Comparison of ENCODE assay signal across 23 cellular contexts in the genomic region with DNA sequence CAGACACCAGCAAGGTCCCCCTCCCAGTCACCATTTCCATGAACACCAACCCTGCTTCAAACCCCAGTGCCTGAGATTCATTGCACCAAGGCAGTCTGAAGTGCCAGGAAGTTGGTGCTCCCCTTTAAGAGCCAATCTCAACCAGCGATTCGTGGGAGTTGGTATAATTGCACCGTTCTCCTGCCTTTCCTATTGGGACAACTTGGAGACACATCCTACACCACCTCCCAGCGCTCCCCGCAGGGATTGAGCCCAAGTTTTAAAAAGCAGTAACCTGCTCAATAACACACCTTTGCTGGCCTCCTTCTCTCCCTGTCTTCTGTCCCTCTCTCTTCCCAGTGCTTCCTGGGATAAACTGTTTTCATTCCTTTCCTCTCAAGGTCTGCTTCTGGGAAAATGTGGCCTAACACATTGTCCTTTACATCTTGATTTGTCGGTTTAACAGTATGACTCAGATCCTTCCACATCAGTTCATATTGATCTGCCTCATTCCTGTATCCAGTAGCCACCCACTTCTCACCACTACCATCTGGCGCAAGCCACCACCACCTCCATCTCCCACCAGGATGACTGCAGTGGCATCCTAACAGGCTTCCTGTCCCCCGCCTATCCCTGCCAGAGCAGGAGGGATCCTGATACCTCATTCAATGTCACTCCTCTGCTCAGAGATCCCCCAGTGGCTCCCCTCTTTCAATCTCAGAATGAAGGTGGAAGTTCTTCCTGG. TPM values are rescaled to one million over a fixed set of nuclear protein-coding genes. Genes with fewer than 3 reads are reported as not detected.
"Had no signal": no experiment of that assay in that cellular context is flagged by ENCODE, and none has a peak within 500 bp of the region (broad histone marks: within the 10 kb centered on the region; RNA-seq: fewer than 3 reads in every experiment).

No MANE protein-coding gene starts in this region.

- H3K27ac Mint-ChIP-seq: endodermal cell; stimulated activated memory B cell treated with anti-CD40 and anti-IgM and Interleukin-4, amounts not matched to agents 10 μg/mL and 1 μg/mL and 100 μg/mL, for 72 hours had no signal

- H3K27me3 ChIP-seq: sigmoid colon, uterus had no signal

- H3K27ac ChIP-seq: coronary artery, heart right ventricle, lower lobe of right lung, sigmoid colon, stomach, transverse colon, uterus, WERI-Rb-1 had no signal

- H3K4me3 ChIP-seq: coronary artery, heart right ventricle, lower lobe of right lung, sigmoid colon, smooth muscle cell, stomach, transverse colon, uterus had no signal

- ATAC-seq: heart right ventricle; left lobe of liver; lower lobe of right lung; stimulated activated memory B cell treated with anti-CD40 and anti-IgM and Interleukin-4, amounts not matched to agents 10 μg/mL and 1 μg/mL and 100 μg/mL, for 72 hours had no signal

- H3K9me3 Mint-ChIP-seq: neural crest cell had no signal

- H3K36me3 ChIP-seq: heart right ventricle, lower lobe of right lung, sigmoid colon, stomach, transverse colon, uterus, WERI-Rb-1 had no signal

- H3K4me1 ChIP-seq: lower lobe of right lung, stomach, transverse colon, uterus had no signal

- H3K4me3 Mint-ChIP-seq: activated naive CD8-positive, alpha-beta T cell treated with anti-CD3 and anti-CD28 coated beads for 36 hours; endodermal cell; naive B cell; neural crest cell; stimulated activated memory B cell treated with anti-CD40 and anti-IgM and Interleukin-4, amounts not matched to agents 10 μg/mL and 1 μg/mL and 100 μg/mL, for 72 hours had no signal

- H3K9me3 ChIP-seq: lower lobe of right lung, transverse colon, uterus had no signal

- H3K4me2 ChIP-seq: smooth muscle cell had no signal

- H3K36me3 Mint-ChIP-seq: activated naive CD8-positive, alpha-beta T cell treated with anti-CD3 and anti-CD28 coated beads for 36 hours; stimulated activated memory B cell treated with anti-CD40 and anti-IgM and Interleukin-4, amounts not matched to agents 10 μg/mL and 1 μg/mL and 100 μg/mL, for 72 hours had no signal

- FAIRE-seq: keratinocyte had no signal

- DNase-seq: activated CD4-positive, CD25-positive, alpha-beta regulatory T cell treated with anti-CD3 and anti-CD28 coated beads, Interleukin-2, amount 50 U/mL, for 72 hours; activated naive CD4-positive, alpha-beta T cell treated with Interleukin-2 at 50 U/mL for 16 hours; activated naive CD8-positive, alpha-beta T cell treated with anti-CD3 and anti-CD28 coated beads for 36 hours; activated T-cell treated with anti-CD3 and anti-CD28 coated beads, Interleukin-2, amount 50 U/mL, for 48 hours; cerebellar nuclear complex; endodermal cell; heart right ventricle; lower lobe of right lung; mesendoderm; naive B cell; sigmoid colon; stimulated activated CD4-positive, alpha-beta T cell treated with anti-CD3 and anti-CD28 coated beads, Interleukin-15, amount 100 ng/mL, for 24 hours; stomach; T-helper 2 cell; transverse colon; uterus; WERI-Rb-1 had no signal

- H3K4me1 Mint-ChIP-seq: activated naive CD8-positive, alpha-beta T cell treated with anti-CD3 and anti-CD28 coated beads for 36 hours; naive B cell; neural crest cell; stimulated activated memory B cell treated with anti-CD40 and anti-IgM and Interleukin-4, amounts not matched to agents 10 μg/mL and 1 μg/mL and 100 μg/mL, for 72 hours had no signal

RNA-seq across cellular contexts. Expression of a gene that starts 37.8 kb away (rescaled TPM):
- total RNA-seq: neural crest cell had no signal
